In the genomic region with DNA sequence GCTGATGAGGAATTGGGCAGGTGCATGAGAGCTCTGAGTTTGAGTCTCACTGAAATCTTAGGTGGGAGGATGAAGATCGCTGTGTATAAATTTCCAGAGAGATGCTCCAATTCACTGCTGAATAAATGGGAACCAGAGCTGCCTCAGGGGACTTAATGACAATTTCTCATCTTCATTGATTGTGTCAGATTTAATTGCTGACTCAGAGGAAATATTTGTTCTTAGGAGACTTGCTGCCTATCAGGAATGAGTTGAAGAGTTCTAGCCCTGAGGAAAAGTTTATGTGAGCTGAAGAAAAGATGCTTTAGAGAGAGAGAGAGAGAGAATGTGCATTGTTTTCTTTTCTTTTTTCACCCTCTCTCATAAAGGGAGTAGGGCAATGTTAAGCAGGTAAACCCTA, we compare ENCODE assay signal across 9 cellular contexts.
"Had no signal": no experiment of that assay in that cellular context is flagged by ENCODE, and none has a peak within 500 bp of the region (broad histone marks: within the 10 kb centered on the region; RNA-seq: fewer than 3 reads in every experiment).

No MANE protein-coding gene starts in this region.

- H3K27ac Mint-ChIP-seq: H9, IgD-negative memory B cell had no signal

- H3K4me3 ChIP-seq: GM23248 had no signal

- H3K36me3 Mint-ChIP-seq: IgD-negative memory B cell had no signal

- H3K4me1 Mint-ChIP-seq: IgD-negative memory B cell had no signal

- H2AFZ ChIP-seq: GM23248 had no signal

- DNase-seq: GM23248, H9, HCEC 1CT, Kasumi-1, KG1 had no signal

- H3K27ac ChIP-seq: GM23248 had no signal

- H3K9ac ChIP-seq: GM23248 had no signal

- H3K27me3 Mint-ChIP-seq: IgD-negative memory B cell had no signal

- FAIRE-seq: H1, H54, HTR-8/SVneo had no signal

- H3K4me3 Mint-ChIP-seq: H9, IgD-negative memory B cell had no signal
